In genomic region chr11:76233936-76234703, GRCh38 we compare ENCODE assay signal across 1 cellular context.
TF ChIP-seq lines count a peak whose summit lies in the region.

No MANE protein-coding gene starts in this region.

TF ChIP-seq in GM12878, 131 proteins besides CTCF, POLR2A, EP300 and RAD21 (continued from another document):
- no peak for TF ChIP-seq MLLT1 (IDR thresholded peaks at IDR 0.05)
- 0 out of 3 replicates have a peak, but pooled peaks have one; percentile 39 for TF ChIP-seq POU2F2 (IDR thresholded peaks at IDR 0.05; ENCODE audit: borderline replicate concordance, low read depth, low read length)
- TF ChIP-seq TCF12 (IDR thresholded peaks at IDR 0.05; ENCODE audit: low read depth, low read length): no peak
